In genomic region chr7:131355917-131356777, GRCh38 we compare ENCODE assay signal across 17 cellular contexts. TPM values are rescaled to one million over a fixed set of nuclear protein-coding genes. Genes with fewer than 3 reads are reported as not detected.
DNase-seq lines count a peak whose midpoint lies in the region; ATAC-seq and TF ChIP-seq lines count a peak whose summit lies in the region.
"Had no signal": no experiment of that assay in that cellular context is flagged by ENCODE, and none has a peak within 500 bp of the region (broad histone marks: within the 10 kb centered on the region; RNA-seq: fewer than 3 reads in every experiment).

No MANE protein-coding gene starts in this region.

- H3K27ac ChIP-seq in liver (ENCODE audit: low read depth in 1 of 2, low read length in 2 of 2) (no peak overlapping the region), right lobe of liver (no peak overlapping the region), body of pancreas (no peak overlapping the region), mesenchymal stem cell (ENCODE audit: low read length, poor library complexity, severe bottlenecking) (no peak overlapping the region)
- H3K27ac ChIP-seq: epithelial cell of prostate had no signal

- no peak overlapping the region for H2AK5ac ChIP-seq in mesenchymal stem cell (ENCODE audit: low read length, severe bottlenecking)

- H3K9ac ChIP-seq in liver (ENCODE audit: low read depth in 1 of 2, low read length in 2 of 2) (no peak overlapping the region), mesenchymal stem cell (ENCODE audit: low read length) (no peak overlapping the region)

- H4K8ac ChIP-seq in mesenchymal stem cell (ENCODE audit: low read length) = no peak overlapping the region

- TF ChIP-seq POLR2A in right lobe of liver (IDR thresholded peaks at IDR 0.05) = no peak
- TF ChIP-seq POLR2A in body of pancreas (IDR thresholded peaks at IDR 0.05) = no peak

- H3K18ac ChIP-seq in mesenchymal stem cell (ENCODE audit: low read depth in 1 of 2, low read length in 2 of 2) = no peak overlapping the region

- DNase-seq in right lobe of liver (no peak), body of pancreas (peak in 3 of 4 donors; percentile 21 to 51 (median 42)), mesenchymal stem cell (peak; percentile 26), T-helper 17 cell (no peak)
- DNase-seq: activated CD8-positive, alpha-beta T cell treated with anti-CD3 and anti-CD28 coated beads for 36 hours; amygdala; glutamatergic neuron; naive B cell; NCI-H1092 treated with DMSO at 0.1 percent for 48 hours; NCI-H226; stimulated activated CD4-positive, alpha-beta T cell treated with anti-CD3 and anti-CD28 coated beads, Interleukin-1b, Interleukin-23, amount 100 ng/mL, for 48 hours; testis had no signal

- no peak overlapping the region for H3K23ac ChIP-seq in mesenchymal stem cell (ENCODE audit: low read length in 2 of 2)

- H3K27me3 ChIP-seq in liver (ENCODE audit: control insufficient read depth in 4 of 4, insufficient read depth in 4 of 4, low read length in 3 of 4) = no peaks in the 10 kb centered on the region
- H3K27me3 ChIP-seq in right lobe of liver = no peaks in the 10 kb centered on the region
- H3K27me3 ChIP-seq in body of pancreas = no peaks in the 10 kb centered on the region
- H3K27me3 ChIP-seq in mesenchymal stem cell (ENCODE audit: control insufficient read depth in 1 of 2, insufficient read depth in 1 of 2, low read length in 2 of 2) = no peaks in the 10 kb centered on the region
- H3K27me3 ChIP-seq: testis had no signal

- H2BK5ac ChIP-seq in mesenchymal stem cell (ENCODE audit: low read depth, low read length, poor library complexity, severe bottlenecking) = no peak overlapping the region

- H3K4me1 ChIP-seq in liver (ENCODE audit: control insufficient read depth in 4 of 4, insufficient read depth in 4 of 4, low read length in 3 of 4) = peaks cover 7 to 38% (median 10%) of the 10 kb centered on the region in 4 donors
- peaks cover 0 to 28% (median 6%) of the 10 kb centered on the region in 4 donors for H3K4me1 ChIP-seq in right lobe of liver
- H3K4me1 ChIP-seq in body of pancreas = peaks cover 54% of the 10 kb centered on the region
- H3K4me1 ChIP-seq in mesenchymal stem cell (ENCODE audit: control insufficient read depth, insufficient read depth, low read depth, low read length) = peaks cover 5% of the 10 kb centered on the region

- H3K36me3 Mint-ChIP-seq in T-helper 17 cell (ENCODE audit: low read depth) = no peaks in the 10 kb centered on the region

- 82% methylated on average over 13 of the region's 13 CpGs for WGBS in liver
- 65% methylated on average over 11 of the region's 13 CpGs for WGBS in right lobe of liver (ENCODE audit: insufficient coverage, low coverage, low lambda C conversion rate, missing lambda C conversion rate)
- 69 to 81% methylated on average over 13 of the region's 13 CpGs for WGBS in body of pancreas, 2 donors
- WGBS in mesenchymal stem cell = 93% methylated on average over 11 of the region's 13 CpGs

- ATAC-seq in right lobe of liver (no peak), body of pancreas (no peak), HG03432 (IDR thresholded peaks at IDR 0.05; ENCODE audit: unreplicated experiment) (no peak), GM19397 (IDR thresholded peaks at IDR 0.05; ENCODE audit: unreplicated experiment) (no peak), T-helper 17 cell (no peak), HG03439 (IDR thresholded peaks at IDR 0.05; ENCODE audit: unreplicated experiment) (no peak)
- ATAC-seq: activated CD8-positive, alpha-beta T cell treated with anti-CD3 and anti-CD28 coated beads for 36 hours had no signal

- no peak overlapping the region for H3K4me2 ChIP-seq in mesenchymal stem cell (ENCODE audit: low read length, poor library complexity, severe bottlenecking)

- peaks cover 61% of the 10 kb centered on the region for H3K4me1 Mint-ChIP-seq in T-helper 17 cell

- H2BK12ac ChIP-seq in mesenchymal stem cell (ENCODE audit: low read length in 2 of 2) = peak overlapping the region in 1 of 2 experiments; percentile 84

- peaks cover 2% of the 10 kb centered on the region for H3K79me1 ChIP-seq in mesenchymal stem cell (replicated peaks; ENCODE audit: low read length, poor library complexity, severe bottlenecking)

- no peak overlapping the region for H3K27ac Mint-ChIP-seq in T-helper 17 cell
- H3K27ac Mint-ChIP-seq: activated CD8-positive, alpha-beta T cell treated with anti-CD3 and anti-CD28 coated beads for 36 hours had no signal

- no peak overlapping the region for H3K14ac ChIP-seq in mesenchymal stem cell (ENCODE audit: low read length in 2 of 2)

- TF ChIP-seq CTCF in liver (IDR thresholded peaks at IDR 0.05; ENCODE audit: low read depth, low read length, missing input control) = no peak
- no peak for TF ChIP-seq CTCF in right lobe of liver (IDR thresholded peaks at IDR 0.05)
- no peak for TF ChIP-seq CTCF in body of pancreas (IDR thresholded peaks at IDR 0.05)

- no peak overlapping the region for H2BK15ac ChIP-seq in mesenchymal stem cell (ENCODE audit: low read depth, poor library complexity, severe bottlenecking)

- no peak overlapping the region for H2BK120ac ChIP-seq in mesenchymal stem cell (ENCODE audit: low read depth, low read length)

- H3K4me3 ChIP-seq in liver (ENCODE audit: low read depth in 1 of 3, low read length in 3 of 3) (no peak overlapping the region), right lobe of liver (no peak overlapping the region), body of pancreas (no peak overlapping the region), mesenchymal stem cell (ENCODE audit: insufficient read depth in 1 of 2, low read depth in 1 of 2, low read length in 2 of 2) (peak overlapping the region in 1 of 2 experiments; percentile 31)
- H3K4me3 ChIP-seq: testis had no signal

- no peak overlapping the region for H4K91ac ChIP-seq in mesenchymal stem cell (ENCODE audit: low read length)

- H3K4me3 Mint-ChIP-seq in T-helper 17 cell = no peak overlapping the region
- H3K4me3 Mint-ChIP-seq: activated CD8-positive, alpha-beta T cell treated with anti-CD3 and anti-CD28 coated beads for 36 hours had no signal

- no peak for TF ChIP-seq RAD21 in liver (IDR thresholded peaks at IDR 0.05)

- no peak overlapping the region for H3K4ac ChIP-seq in mesenchymal stem cell (ENCODE audit: low read depth in 1 of 2, low read length in 2 of 2)

- no peak overlapping the region for H2AFZ ChIP-seq in mesenchymal stem cell (ENCODE audit: low read depth, low read length)

- no peaks in the 10 kb centered on the region for H3K27me3 Mint-ChIP-seq in T-helper 17 cell
- H3K27me3 Mint-ChIP-seq: activated CD8-positive, alpha-beta T cell treated with anti-CD3 and anti-CD28 coated beads for 36 hours; naive B cell had no signal

- intact Hi-C loops in right lobe of liver (cut with DNase I) = no loop called here
- intact Hi-C loops in body of pancreas (cut with DNase I) = no loop called here

- no peaks in the 10 kb centered on the region for H3K9me3 ChIP-seq in liver (ENCODE audit: control insufficient read depth in 4 of 4, low read length in 3 of 4)
- no peaks in the 10 kb centered on the region for H3K9me3 ChIP-seq in right lobe of liver
- no peaks in the 10 kb centered on the region for H3K9me3 ChIP-seq in body of pancreas
- no peaks in the 10 kb centered on the region for H3K9me3 ChIP-seq in mesenchymal stem cell (ENCODE audit: control insufficient read depth, low read length)
- no peaks in the 10 kb centered on the region for H3K9me3 ChIP-seq in T-helper 17 cell (ENCODE audit: control insufficient read depth, low read length, poor library complexity, severe bottlenecking)
- H3K9me3 ChIP-seq: testis had no signal

- H3K36me3 ChIP-seq in liver (ENCODE audit: control insufficient read depth in 4 of 4, insufficient read depth in 3 of 4, low read depth in 1 of 4, low read length in 3 of 4) = no peaks in the 10 kb centered on the region
- no peaks in the 10 kb centered on the region for H3K36me3 ChIP-seq in right lobe of liver
- H3K36me3 ChIP-seq in body of pancreas (replicated peaks in 1 of 2; ENCODE audit: insufficient read depth in 1 of 2, low read depth in 2 of 2) = no peaks in the 10 kb centered on the region
- H3K36me3 ChIP-seq in mesenchymal stem cell (ENCODE audit: control insufficient read depth in 1 of 2, insufficient read depth in 2 of 2, low read depth in 1 of 2, low read length in 2 of 2) = peaks cover 2 to 7% of the 10 kb centered on the region in 2 experiments

TF ChIP-seq in liver, 16 proteins besides CTCF, POLR2A, EP300 and RAD21:
- TF ChIP-seq NR2F2 (IDR thresholded peaks at IDR 0.05) = peak; percentile 28
- no peak for TF ChIP-seq EGR1 (IDR thresholded peaks at IDR 0.05; ENCODE audit: low read depth in 2 of 2)

RNA-seq across cellular contexts. Expression of gene MKLN1, which starts 28.5 kb away (rescaled TPM):
- total RNA-seq in liver (10 to 100 TPM; 29.2 to 48.4 TPM), right lobe of liver (10 to 100 TPM; 24.0 to 39.6 (median 35.1) TPM), body of pancreas (10 to 100 TPM; 25.1 to 29.3 TPM), T-helper 17 cell (10 to 100 TPM; 46.5 to 51.1 TPM)
- polyA plus RNA-seq in liver = 10 to 100 TPM in 1 of 2 donors, 1 to 10 TPM in 1; 7.1 to 21.8 TPM
- polyA plus RNA-seq in mesenchymal stem cell (2013, experiment 1 of 2) = 20.2 TPM
- polyA plus RNA-seq in mesenchymal stem cell (2013, experiment 2 of 2) = 21.2 TPM

Comparison
In these comparisons a context has a peak if more than half of its experiments do, and no peak if none do; other contexts are left out.
1. DNase-seq: peak in body of pancreas (3 of 4) and mesenchymal stem cell (single experiment); none in right lobe of liver (0 of 3) and T-helper 17 cell (0 of 3).